Comparison of ENCODE assay signal across 21 cellular contexts in genomic region chr17:76667356-76667755, GRCh38. TPM values are rescaled to one million over a fixed set of nuclear protein-coding genes. Genes with fewer than 3 reads are reported as not detected.
DNase-seq lines count a peak whose midpoint lies in the region; ATAC-seq, FAIRE-seq and TF ChIP-seq lines count a peak whose summit lies in the region.
"Had no signal": no experiment of that assay in that cellular context is flagged by ENCODE, and none has a peak within 500 bp of the region (broad histone marks: within the 10 kb centered on the region; RNA-seq: fewer than 3 reads in every experiment).

No MANE protein-coding gene starts in this region.

- H3K27ac ChIP-seq in H1 (ENCODE audit: low read depth, low read length), result no peak overlapping the region
- no peak overlapping the region for H3K27ac ChIP-seq in sigmoid colon
- no peak overlapping the region for H3K27ac ChIP-seq in left lung
- no peak overlapping the region for H3K27ac ChIP-seq in GM23248

- peak overlapping the region; percentile 32 to 59 (median 40) for H3K27ac Mint-ChIP-seq in nephron
- H3K27ac Mint-ChIP-seq: H9 had no signal

- no peak overlapping the region for H3K4me3 Mint-ChIP-seq in nephron
- H3K4me3 Mint-ChIP-seq: CD4-positive, CD25-positive, alpha-beta regulatory T cell; H9 had no signal

- TF ChIP-seq EP300 in H1 (IDR thresholded peaks at IDR 0.05; ENCODE audit: borderline replicate concordance in 1 of 2, low read depth in 2 of 2, low read length in 2 of 2), result no peak
- TF ChIP-seq EP300 in sigmoid colon (IDR thresholded peaks at IDR 0.05), result no peak

- TF ChIP-seq RAD21 in H1 (IDR thresholded peaks at IDR 0.05 in 1 of 2, conservative IDR thresholded peaks at IDR 0.05 in 1 of 2; ENCODE audit: low read depth in 2 of 2, low read length in 2 of 2), result no peak

- H3K4me2 ChIP-seq in H1 (ENCODE audit: insufficient read depth in 1 of 2, low read depth in 2 of 2, low read length in 2 of 2), result no peak overlapping the region
- H3K4me2 ChIP-seq in GM23248 (ENCODE audit: unreplicated experiment), result no peak overlapping the region

- H4K5ac ChIP-seq in H1 (ENCODE audit: insufficient read length, low read depth, low read length), result no peak overlapping the region

- H3K79me2 ChIP-seq in H1 (ENCODE audit: control insufficient read depth in 1 of 2, insufficient read depth in 2 of 2, low read length in 2 of 2) (no peaks in the 10 kb centered on the region), GM23248 (ENCODE audit: insufficient read depth) (no peaks in the 10 kb centered on the region)

- H3K4me1 ChIP-seq in H1 (replicated peaks in 1 of 4; ENCODE audit: control insufficient read depth in 3 of 4, insufficient read depth in 4 of 4, low read length in 3 of 4), result peaks cover under 1 to 10% (median 6%) of the 10 kb centered on the region in 4 experiments
- H3K4me1 ChIP-seq in sigmoid colon, result peaks cover 0 to 13% (median 7%) of the 10 kb centered on the region in 4 donors
- peaks cover 7 to 16% of the 10 kb centered on the region in 2 donors for H3K4me1 ChIP-seq in left lung
- H3K4me1 ChIP-seq in GM23248 (ENCODE audit: insufficient read depth), result peaks cover 15% of the 10 kb centered on the region

- intact Hi-C loops in sigmoid colon (cut with DNase I), result no loop called here
- intact Hi-C loops in left lung (cut with DNase I), result no loop called here

- peaks cover 4% of the 10 kb centered on the region; the same call in 1 of the 2 replicates for H3F3A ChIP-seq in GM23248 (ENCODE audit: insufficient read depth)

- H2AFZ ChIP-seq in H1 (ENCODE audit: low read length) (0 out of 2 replicates have a peak overlapping the region, but pooled peaks have one; percentile 45), GM23248 (no peak overlapping the region; the same call in 1 of the 2 replicates)

- H2BK5ac ChIP-seq in H1 (ENCODE audit: low read depth, low read length), result no peak overlapping the region

- POLR2A ChIA-PET in HEK293T (lab: Yijun Ruan, JAX) (interaction anchor here (1.4 to 1.7 kb wide), 3 partner anchors 10 to 127 kb away, joined by 3 to 6 read pairs (median 5); partner anchors contain the start of genes PRCD and SRSF2), H1 (lab: Charles Lee; ENCODE audit: partially characterized antibody) (no interaction called here)

- peaks cover 36% of the 10 kb centered on the region for H3K4me1 Mint-ChIP-seq in nephron

- H3K9me2 ChIP-seq in GM23248 (ENCODE audit: insufficient read depth), result no peaks in the 10 kb centered on the region

- H2BK20ac ChIP-seq in H1 (ENCODE audit: low read length), result no peak overlapping the region

- no peak overlapping the region for H3K4me3 ChIP-seq in H1 (ENCODE audit: extremely low read depth in 1 of 4, insufficient read depth in 2 of 4, low read depth in 3 of 4, low read length in 4 of 4)
- H3K4me3 ChIP-seq in sigmoid colon, result no peak overlapping the region
- no peak overlapping the region for H3K4me3 ChIP-seq in left lung
- no peak overlapping the region for H3K4me3 ChIP-seq in GM23248

- H3K36me3 ChIP-seq in H1 (ENCODE audit: control insufficient read depth in 2 of 4, insufficient read depth in 4 of 4, low read length in 3 of 4), result no peaks in the 10 kb centered on the region
- H3K36me3 ChIP-seq in sigmoid colon, result no peaks in the 10 kb centered on the region
- no peaks in the 10 kb centered on the region for H3K36me3 ChIP-seq in left lung
- no peaks in the 10 kb centered on the region for H3K36me3 ChIP-seq in GM23248 (ENCODE audit: low read depth)

- CTCF ChIA-PET in HEK293T (lab: Yijun Ruan, JAX) (interaction anchor here (1.1 to 1.4 kb wide), 2 partner anchors 43 to 109 kb away, joined by 4 to 5 read pairs; no protein-coding TSS in a partner anchor), H1 (lab: Charles Lee; ENCODE audit: partially characterized antibody) (interaction anchor here (0.5 to 2.3 kb wide), 6 partner anchors 9 to 110 kb away, joined by 3 to 6 read pairs (median 4); no protein-coding TSS in a partner anchor)

- no peak overlapping the region for H3K56ac ChIP-seq in H1 (replicated peaks; ENCODE audit: insufficient read length, low read depth, low read length)

- H3K27me3 ChIP-seq in H1 (replicated peaks in 1 of 4; ENCODE audit: control insufficient read depth in 3 of 4, extremely low read depth in 1 of 4, insufficient read depth in 3 of 4, low read length in 3 of 4) (no peaks in the 10 kb centered on the region), sigmoid colon (no peaks in the 10 kb centered on the region), left lung (no peaks in the 10 kb centered on the region), GM23248 (replicated peaks; ENCODE audit: insufficient read depth) (no peaks in the 10 kb centered on the region)

- in situ Hi-C loops in GM23248 (cut with MboI), result no loop called here

- H4K20me1 ChIP-seq in H1 (replicated peaks in 1 of 2; ENCODE audit: control insufficient read depth in 1 of 2, insufficient read depth in 2 of 2, low read length in 2 of 2) (no peaks in the 10 kb centered on the region), GM23248 (ENCODE audit: insufficient read depth) (no peaks in the 10 kb centered on the region)

- H3K79me1 ChIP-seq in H1 (ENCODE audit: low read depth, low read length), result no peaks in the 10 kb centered on the region

- no peak overlapping the region for H4K91ac ChIP-seq in H1 (replicated peaks; ENCODE audit: insufficient read length, low read length)

- H2BK12ac ChIP-seq in H1 (ENCODE audit: low read depth, low read length), result no peak overlapping the region

- DNase-seq in HEK293T (ENCODE audit: extremely low spot score), result peak; percentile 6
- no peak for DNase-seq in H1 (ENCODE audit: low read depth in 1 of 2, low spot score in 2 of 2)
- peak; percentile 33 for DNase-seq in sigmoid colon
- no peak for DNase-seq in stimulated activated CD4-positive, alpha-beta T cell treated with anti-CD3 and anti-CD28 coated beads, Interleukin-1b, Interleukin-23, amount 100 ng/mL, for 48 hours
- DNase-seq in NCI-H1048 (lab: John Stamatoyannopoulos, UW), result no peak
- DNase-seq in left lung, result no peak
- DNase-seq in GM23248, result no peak
- DNase-seq: CD4-positive, CD25-positive, alpha-beta regulatory T cell; DMS79; H9; Kasumi-1; NCI-H1694 treated with DMSO at 0.1 percent for 48 hours; NCI-H2081 treated with DMSO at 0.1 percent for 48 hours; NCI-H446; NCI-H526 treated with DMSO at 0.1 percent for 48 hours; OCI-M1; Right ventricle myocardium superior had no signal

- no peak overlapping the region for H3K18ac ChIP-seq in H1 (ENCODE audit: extremely low read depth, low read length)

- no peak for FAIRE-seq in H1 (lab: Jason Lieb, UNC)

- H2AK5ac ChIP-seq in H1 (ENCODE audit: low read depth, low read length), result no peak overlapping the region

- no peak overlapping the region for H2BK15ac ChIP-seq in H1 (ENCODE audit: low read length)

- H3K9me3 ChIP-seq in H1 (ENCODE audit: insufficient read depth in 2 of 2, low read depth in 1 of 2, low read length in 1 of 2), result no peaks in the 10 kb centered on the region
- no peaks in the 10 kb centered on the region for H3K9me3 ChIP-seq in sigmoid colon
- no peaks in the 10 kb centered on the region for H3K9me3 ChIP-seq in left lung
- no peaks in the 10 kb centered on the region for H3K9me3 ChIP-seq in GM23248 (ENCODE audit: low read depth)

- H3K4ac ChIP-seq in H1 (replicated peaks; ENCODE audit: insufficient read length, low read depth, low read length), result no peak overlapping the region

- no peak for ATAC-seq in left lung

- H3K27me3 Mint-ChIP-seq in nephron (ENCODE audit: low read depth), result peaks cover 4% of the 10 kb centered on the region

- H3K14ac ChIP-seq in H1 (ENCODE audit: insufficient read length), result no peak overlapping the region

- no peak for TF ChIP-seq CTCF in H1 (IDR thresholded peaks at IDR 0.05; ENCODE audit: control extremely low read depth in 1 of 3, insufficient read depth in 1 of 3, low read depth in 1 of 3, low read length in 3 of 3)
- no peak for TF ChIP-seq CTCF in nephron (IDR thresholded peaks at IDR 0.05; ENCODE audit: unreplicated experiment in 3 of 3)
- no peak for TF ChIP-seq CTCF in sigmoid colon (IDR thresholded peaks at IDR 0.05)
- TF ChIP-seq CTCF in left lung (IDR thresholded peaks at IDR 0.05), result no peak

- H2BK120ac ChIP-seq in H1 (replicated peaks; ENCODE audit: low read depth, low read length), result no peak overlapping the region

- 82% methylated on average over 4 of the region's 4 CpGs; no CpG with 5 or more reads in 1 of the 2 experiments for WGBS in H1 (ENCODE audit: extremely low coverage in 1 of 2, insufficient coverage in 1 of 2, insufficient read length in 1 of 2, insufficient replicate concordance in 2 of 2, low coverage in 1 of 2, low lambda C conversion rate in 2 of 2, missing lambda C conversion rate in 1 of 2), 2 experiments
- WGBS in sigmoid colon, 2 donors, result 83 to 91% methylated on average over 4 of the region's 4 CpGs
- 60 to 62% methylated on average over 4 of the region's 4 CpGs for WGBS in GM23248 (ENCODE audit: low coverage in 1 of 2, low lambda C conversion rate in 2 of 2, missing lambda C conversion rate in 2 of 2), 2 experiments

- H3K23ac ChIP-seq in H1 (ENCODE audit: insufficient read length), result no peak overlapping the region

- no peak overlapping the region for H3K9ac ChIP-seq in H1 (replicated peaks in 1 of 4; ENCODE audit: extremely low read depth in 1 of 4, low read depth in 3 of 4, low read length in 3 of 4)
- H3K9ac ChIP-seq in GM23248, result no peak overlapping the region

- no peaks in the 10 kb centered on the region for H3K9me3 Mint-ChIP-seq in nephron
- H3K9me3 Mint-ChIP-seq: CD4-positive, CD25-positive, alpha-beta regulatory T cell; H9 had no signal

- no peaks in the 10 kb centered on the region for H3K36me3 Mint-ChIP-seq in nephron (ENCODE audit: low read depth)
- H3K36me3 Mint-ChIP-seq: CD4-positive, CD25-positive, alpha-beta regulatory T cell had no signal

- H4K8ac ChIP-seq in H1 (ENCODE audit: extremely low read depth, insufficient read depth, low read length), result no peak overlapping the region

- TF ChIP-seq POLR2A in H1 (IDR thresholded peaks at IDR 0.05; ENCODE audit: control extremely low read depth in 1 of 2, low read depth in 2 of 2, low read length in 2 of 2) (no peak), sigmoid colon (IDR thresholded peaks at IDR 0.05) (no peak)

- peaks cover 9% of the 10 kb centered on the region for H3K23me2 ChIP-seq in H1 (ENCODE audit: low read depth, low read length)

RNA-seq across cellular contexts. Expression of gene ST6GALNAC1, which starts 23.8 kb away (rescaled TPM):
- total RNA-seq in H1 (2021; fragmentation: NEBNext Ultra II Directional; extraction: Animal tissue kit (Norgen Biotek cat#: 25700)), result not detected in 2 replicates
- polyA plus RNA-seq in H1 (2011; rRNA removed) (not detected in 2 replicates), sigmoid colon (100 to 1,000 TPM; 104 to 146 (median 109) TPM), GM23248 (2016; fragmentation: Nextera tagmentation; extraction: Ambion mirVana) (not detected in 2 replicates)
- polyA plus RNA-seq in H1 (2011; cell fraction: cytosol; rRNA removed), result not detected
- polyA plus RNA-seq in H1 (2011; cell fraction: nucleus; rRNA removed), result not detected
- polyA plus RNA-seq in H1 (2012, experiment 1 of 2), result not detected in 4 replicates
- polyA plus RNA-seq in H1 (2012, experiment 2 of 2), result not detected
- not detected for polyA plus RNA-seq in H1 (2013, experiment 1 of 2)
- polyA plus RNA-seq in H1 (2013, experiment 2 of 2), result not detected
- polyA minus RNA-seq in H1 (2011; rRNA and poly(A)+ RNA removed), result not detected in 2 replicates
- not detected for polyA minus RNA-seq in H1 (2011; cell fraction: cytosol; rRNA and poly(A)+ RNA removed)
- polyA minus RNA-seq in H1 (2011; cell fraction: nucleus; rRNA and poly(A)+ RNA removed), result not detected
- total RNA-seq in sigmoid colon (1 to 10 TPM in 2 of 4 donors, under 1 TPM in 2; 0.81 to 4.6 (median 2.2) TPM), left lung (10 to 100 TPM; 21.0 to 46.0 TPM)
- total RNA-seq in GM23248 (2014; rRNA removed; shearing (Covaris generic)), result not detected in 2 replicates
- total RNA-seq: A673, H9, MCF 10A had no signal
- polyA plus RNA-seq: BJ had no signal

RNA-seq across cellular contexts. Expression of gene MXRA7, which starts 43.4 kb away (rescaled TPM):
- 21.3 and 26.6 TPM in 2 replicates for total RNA-seq in H1 (2021; fragmentation: NEBNext Ultra II Directional; extraction: Animal tissue kit (Norgen Biotek cat#: 25700))
- polyA plus RNA-seq in H1 (2011; rRNA removed) (12.8 and 17.8 TPM in 2 replicates), sigmoid colon (100 to 1,000 TPM in 1 of 3 donors, 10 to 100 TPM in 1, 1 to 10 TPM in 1; 8.3 to 109 (median 35.3) TPM), GM23248 (2016; fragmentation: Nextera tagmentation; extraction: Ambion mirVana) (46.8 and 48.0 TPM in 2 replicates)
- polyA plus RNA-seq in H1 (2011; cell fraction: cytosol; rRNA removed), result 19.7 TPM
- polyA plus RNA-seq in H1 (2011; cell fraction: nucleus; rRNA removed), result 15.7 TPM
- polyA plus RNA-seq in H1 (2012, experiment 1 of 2), result 22.5 to 26.9 TPM (median 24.9 TPM) in 4 replicates
- 28.3 TPM for polyA plus RNA-seq in H1 (2012, experiment 2 of 2)
- 26.7 TPM for polyA plus RNA-seq in H1 (2013, experiment 1 of 2)
- polyA plus RNA-seq in H1 (2013, experiment 2 of 2), result 34.1 TPM
- polyA minus RNA-seq in H1 (2011; rRNA and poly(A)+ RNA removed), result 13.7 and 15.2 TPM in 2 replicates
- 9.0 TPM for polyA minus RNA-seq in H1 (2011; cell fraction: cytosol; rRNA and poly(A)+ RNA removed)
- 6.9 TPM for polyA minus RNA-seq in H1 (2011; cell fraction: nucleus; rRNA and poly(A)+ RNA removed)
- total RNA-seq in sigmoid colon (100 to 1,000 TPM; 327 to 428 (median 348) TPM), left lung (100 to 1,000 TPM in 1 of 2 donors, 10 to 100 TPM in 1; 83.2 to 211 TPM)
- total RNA-seq in GM23248 (2014; rRNA removed; shearing (Covaris generic)), result 483 and 625 TPM in 2 replicates

RNA-seq across cellular contexts. Expression of gene JMJD6, which starts 59.0 kb away (rescaled TPM):
- 18.6 and 22.2 TPM in 2 replicates for total RNA-seq in H1 (2021; fragmentation: NEBNext Ultra II Directional; extraction: Animal tissue kit (Norgen Biotek cat#: 25700))
- polyA plus RNA-seq in H1 (2011; rRNA removed), result 8.6 and 10.6 TPM in 2 replicates
- polyA plus RNA-seq in H1 (2011; cell fraction: cytosol; rRNA removed), result 9.9 TPM
- 11.7 TPM for polyA plus RNA-seq in H1 (2011; cell fraction: nucleus; rRNA removed)
- polyA plus RNA-seq in H1 (2012, experiment 1 of 2), result 18.3 to 22.2 TPM (median 19.1 TPM) in 4 replicates
- 9.1 TPM for polyA plus RNA-seq in H1 (2012, experiment 2 of 2)
- 10.0 TPM for polyA plus RNA-seq in H1 (2013, experiment 1 of 2)
- 8.7 TPM for polyA plus RNA-seq in H1 (2013, experiment 2 of 2)
- 3.1 and 5.3 TPM in 2 replicates for polyA minus RNA-seq in H1 (2011; rRNA and poly(A)+ RNA removed)
- 5.8 TPM for polyA minus RNA-seq in H1 (2011; cell fraction: cytosol; rRNA and poly(A)+ RNA removed)
- 6.7 TPM for polyA minus RNA-seq in H1 (2011; cell fraction: nucleus; rRNA and poly(A)+ RNA removed)
- 10 to 100 TPM; 21.3 to 37.3 (median 28.9) TPM for total RNA-seq in sigmoid colon
- 10 to 100 TPM; 24.0 to 28.9 (median 24.8) TPM for polyA plus RNA-seq in sigmoid colon
- total RNA-seq in left lung, result 10 to 100 TPM; 23.5 to 35.9 TPM
- total RNA-seq in GM23248 (2014; rRNA removed; shearing (Covaris generic)), result 19.0 and 33.3 TPM in 2 replicates
- polyA plus RNA-seq in GM23248 (2016; fragmentation: Nextera tagmentation; extraction: Ambion mirVana), result 40.0 and 41.5 TPM in 2 replicates

RNA-seq across cellular contexts. Expression of gene METTL23, which starts 59.3 kb away (rescaled TPM):
- 36.1 and 36.2 TPM in 2 replicates for total RNA-seq in H1 (2021; fragmentation: NEBNext Ultra II Directional; extraction: Animal tissue kit (Norgen Biotek cat#: 25700))
- polyA plus RNA-seq in H1 (2011; rRNA removed), result 41.3 and 60.2 TPM in 2 replicates
- polyA plus RNA-seq in H1 (2011; cell fraction: cytosol; rRNA removed), result 51.3 TPM
- polyA plus RNA-seq in H1 (2011; cell fraction: nucleus; rRNA removed), result 40.3 TPM
- polyA plus RNA-seq in H1 (2012, experiment 1 of 2), result 36.4 to 47.2 TPM (median 43.1 TPM) in 4 replicates
- 34.6 TPM for polyA plus RNA-seq in H1 (2012, experiment 2 of 2)
- 40.2 TPM for polyA plus RNA-seq in H1 (2013, experiment 1 of 2)
- polyA plus RNA-seq in H1 (2013, experiment 2 of 2), result 38.5 TPM
- polyA minus RNA-seq in H1 (2011; rRNA and poly(A)+ RNA removed), result 25.9 and 32.3 TPM in 2 replicates
- polyA minus RNA-seq in H1 (2011; cell fraction: cytosol; rRNA and poly(A)+ RNA removed), result 11.8 TPM
- polyA minus RNA-seq in H1 (2011; cell fraction: nucleus; rRNA and poly(A)+ RNA removed), result 16.5 TPM
- 10 to 100 TPM; 13.6 to 32.5 (median 20.8) TPM for total RNA-seq in sigmoid colon
- polyA plus RNA-seq in sigmoid colon, result 10 to 100 TPM; 25.7 to 34.8 (median 33.6) TPM
- total RNA-seq in left lung, result 10 to 100 TPM; 30.6 to 33.5 TPM
- total RNA-seq in GM23248 (2014; rRNA removed; shearing (Covaris generic)), result 22.5 and 35.6 TPM in 2 replicates
- polyA plus RNA-seq in GM23248 (2016; fragmentation: Nextera tagmentation; extraction: Ambion mirVana), result 49.9 and 54.8 TPM in 2 replicates

Comparison
In these comparisons a context has a peak if more than half of its experiments do, and no peak if none do; other contexts are left out.
1. DNase-seq: peak in HEK293T (single experiment) and sigmoid colon (single experiment); none in H1 (0 of 2), stimulated activated CD4-positive, alpha-beta T cell treated with anti-CD3 and anti-CD28 coated beads, Interleukin-1b, Interleukin-23, amount 100 ng/mL, for 48 hours (single experiment), NCI-H1048 (single experiment), left lung (0 of 2) and GM23248 (single experiment).